1 cellular context compared by ENCODE assay signal in genomic region chr17:74769266-74769855, GRCh38.
A peak's percentile ranks its signal among the peaks of the same experiment; 100 is the strongest.
TF ChIP-seq lines count a peak whose summit lies in the region.

No MANE protein-coding gene starts in this region.

TF ChIP-seq in K562, 482 proteins besides CTCF, POLR2A, EP300 and RAD21:
- TF ChIP-seq RBFOX2 (IDR thresholded peaks at IDR 0.05; ENCODE audit: low read depth, low read length) (0 out of 2 replicates have a peak, but pooled peaks have one; percentile 9), ARID2 (IDR thresholded peaks at IDR 0.05) (no peak)
